Comparison of ENCODE assay signal across 16 cellular contexts in the genomic region with DNA sequence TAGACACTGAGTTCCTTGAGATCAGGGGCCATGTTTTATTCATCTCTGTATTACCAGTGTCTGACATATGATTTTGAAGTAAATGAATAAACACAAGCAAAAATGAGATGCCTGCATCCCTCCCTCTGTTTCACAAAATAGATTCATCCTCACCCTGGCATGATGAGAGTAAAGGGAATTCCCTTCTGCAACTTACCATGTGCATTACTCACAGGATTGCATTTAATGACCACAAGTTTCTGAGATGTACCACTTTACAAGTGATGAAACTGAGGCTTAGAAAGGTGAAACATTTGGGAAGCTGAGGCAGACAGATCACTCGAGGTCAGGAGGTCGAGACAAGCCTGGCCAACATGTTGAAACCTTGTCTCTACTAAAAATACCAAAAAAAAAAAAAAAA.
"Had no signal": no experiment of that assay in that cellular context is flagged by ENCODE, and none has a peak within 500 bp of the region (broad histone marks: within the 10 kb centered on the region; RNA-seq: fewer than 3 reads in every experiment).

No MANE protein-coding gene starts in this region.

- H3K4me3 ChIP-seq: mucosa of descending colon, prostate gland, right lobe of liver, SJSA1, uterus had no signal

- DNase-seq: activated naive CD4-positive, alpha-beta T cell treated with anti-CD3 and anti-CD28 coated beads, Interleukin-2, amount 50 U/mL, for 16 hours; anterior cingulate cortex; cerebellar nuclear complex; erythroblast; foreskin keratinocyte; mucosa of descending colon; naive thymus-derived CD8-positive, alpha-beta T cell; occipital lobe; right lobe of liver; SW 1271; uterus had no signal

- H3K9me3 Mint-ChIP-seq: dendritic cell treated with granulocyte-macrophage colony-stimulating factor and Interleukin-4, amounts not matched to agents 40 ng/mL and 50 ng/mL, for 4 days; naive thymus-derived CD8-positive, alpha-beta T cell; T-helper 2 cell treated with Interferon-gamma antibody and Interleukin-4, amounts not matched to agents 5 μg/mL and 100 μg/mL, for 36 hours had no signal

- H3K27ac Mint-ChIP-seq: dendritic cell treated with granulocyte-macrophage colony-stimulating factor and Interleukin-4, amounts not matched to agents 40 ng/mL and 50 ng/mL, for 4 days; T-helper 2 cell treated with Interferon-gamma antibody and Interleukin-4, amounts not matched to agents 5 μg/mL and 100 μg/mL, for 36 hours had no signal

- H3K36me3 Mint-ChIP-seq: naive thymus-derived CD8-positive, alpha-beta T cell had no signal

- ATAC-seq: foreskin keratinocyte; left lobe of liver; mucosa of descending colon; naive thymus-derived CD8-positive, alpha-beta T cell; right lobe of liver had no signal

- H3K27ac ChIP-seq: foreskin keratinocyte, prostate gland, right lobe of liver, SJSA1, uterus had no signal

- H3K4me3 Mint-ChIP-seq: dendritic cell treated with granulocyte-macrophage colony-stimulating factor and Interleukin-4, amounts not matched to agents 40 ng/mL and 50 ng/mL, for 4 days; naive thymus-derived CD8-positive, alpha-beta T cell; T-helper 2 cell treated with Interferon-gamma antibody and Interleukin-4, amounts not matched to agents 5 μg/mL and 100 μg/mL, for 36 hours had no signal

- H3K36me3 ChIP-seq: prostate gland, right lobe of liver, SJSA1, uterus had no signal

- H3K9me3 ChIP-seq: mucosa of descending colon, prostate gland, right lobe of liver, SJSA1, uterus had no signal

- H3K27me3 ChIP-seq: right lobe of liver, SJSA1, uterus had no signal

- H3K4me1 ChIP-seq: foreskin keratinocyte, prostate gland, right lobe of liver, uterus had no signal
